In the genomic region with DNA sequence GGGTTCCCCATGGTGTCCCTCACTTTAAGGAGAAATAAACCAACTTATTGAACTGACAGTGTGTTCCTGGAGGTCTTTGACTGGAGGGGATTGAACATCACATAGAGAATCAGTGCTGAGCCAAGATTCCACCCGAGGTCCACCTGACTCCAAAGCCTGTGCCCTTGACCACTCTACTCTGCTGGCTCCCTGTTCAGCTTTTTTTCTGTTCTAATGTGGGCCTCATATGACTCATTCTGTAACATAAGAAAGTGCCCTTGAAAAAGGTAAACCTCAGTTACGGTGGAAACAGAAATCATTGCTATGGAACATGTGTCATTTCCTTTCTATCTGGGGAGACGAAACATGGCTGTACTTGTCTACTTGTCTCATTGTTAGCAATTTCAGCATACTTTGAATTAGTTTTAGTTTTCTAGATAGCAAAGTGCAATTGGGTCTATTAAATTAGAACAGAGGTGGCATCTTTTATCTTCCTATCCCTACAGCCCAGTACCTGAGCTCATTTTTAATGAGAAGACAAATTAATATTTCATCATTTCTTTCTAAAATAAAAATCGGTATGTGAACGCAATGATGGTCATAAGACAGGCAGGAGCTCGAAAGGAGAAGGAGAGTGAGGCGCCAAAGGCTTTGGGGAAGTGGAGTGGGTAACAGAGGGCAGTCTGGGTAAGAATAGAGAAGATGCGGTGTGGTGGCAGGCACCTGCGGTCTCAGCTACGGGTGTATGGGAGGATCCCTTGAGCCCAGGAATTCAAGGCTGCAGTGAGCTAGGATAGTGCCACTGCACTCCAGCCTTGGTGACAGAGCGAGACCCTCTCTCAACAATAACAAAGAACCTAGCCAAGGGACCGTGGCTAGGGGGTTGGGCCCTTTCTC, we compare ENCODE assay signal across 8 cellular contexts. TPM values are rescaled to one million over a fixed set of nuclear protein-coding genes. Genes with fewer than 3 reads are reported as not detected.
DNase-seq lines count a peak whose midpoint lies in the region; ATAC-seq and TF ChIP-seq lines count a peak whose summit lies in the region.

No MANE protein-coding gene starts in this region.

- H3K4me3 ChIP-seq in HUES48 (ENCODE audit: low read depth, low read length): peak overlapping the region; percentile 62
- H3K4me3 ChIP-seq in ascending aorta: peak overlapping the region in 1 of 2 donors; percentile 78

- peak; percentile 85 for DNase-seq in GM13977 (ENCODE audit: low spot score)
- DNase-seq in ascending aorta (ENCODE audit: low spot score in 2 of 2): no peak
- no peak for DNase-seq in natural killer cell
- no peak for DNase-seq in SK-N-DZ (ENCODE audit: low spot score)
- DNase-seq in NCI-H526 treated with DMSO at 0.1 percent for 48 hours (lab: John Stamatoyannopoulos, UW): no peak
- DNase-seq in NCI-H526 (lab: John Stamatoyannopoulos, UW): no peak

- no peaks in the 10 kb centered on the region for H3K36me3 Mint-ChIP-seq in natural killer cell

- H3K27me3 Mint-ChIP-seq in natural killer cell (ENCODE audit: low read depth in 2 of 2): peaks cover 43 to 88% of the 10 kb centered on the region in 2 donors

- H3K9ac ChIP-seq in HUES48 (ENCODE audit: low read depth, low read length): no peak overlapping the region

- H3K9me3 ChIP-seq in HUES48 (ENCODE audit: control insufficient read depth, insufficient read depth, low read length) (no peaks in the 10 kb centered on the region), ascending aorta (no peaks in the 10 kb centered on the region)

- peaks cover 40% of the 10 kb centered on the region for H3K27me3 ChIP-seq in HUES48 (ENCODE audit: control insufficient read depth, insufficient read depth, low read length)
- no peaks in the 10 kb centered on the region for H3K27me3 ChIP-seq in ascending aorta

- no peak overlapping the region for H3K27ac Mint-ChIP-seq in natural killer cell

- no peaks in the 10 kb centered on the region for H3K36me3 ChIP-seq in HUES48 (ENCODE audit: control insufficient read depth, insufficient read depth, low read length)
- no peaks in the 10 kb centered on the region for H3K36me3 ChIP-seq in ascending aorta

- H3K27ac ChIP-seq in HUES48 (ENCODE audit: low read depth, low read length) (no peak overlapping the region), ascending aorta (peak overlapping the region; percentile 94 to 95)

- intact Hi-C loops in ascending aorta (cut with DNase I): loop anchor here (2.0 to 5.0 kb wide), 2 partner anchors 181 to 422 kb away; no protein-coding TSS in a partner anchor
- intact Hi-C loops in natural killer cell (cut with micrococcal nuclease): no loop called here

- TF ChIP-seq CTCF in GM13977 (IDR thresholded peaks at IDR 0.05; ENCODE audit: extremely low read depth, insufficient read depth, missing control alignments) (no peak), ascending aorta (IDR thresholded peaks at IDR 0.05) (no peak), natural killer cell (IDR thresholded peaks at IDR 0.05) (no peak)

- H3K4me1 ChIP-seq in HUES48 (ENCODE audit: control insufficient read depth, insufficient read depth, low read length): peaks cover 14% of the 10 kb centered on the region
- H3K4me1 ChIP-seq in ascending aorta: peaks cover 0 to 4% of the 10 kb centered on the region in 2 donors

- H3K4me1 Mint-ChIP-seq in natural killer cell: peaks cover 0 to 18% of the 10 kb centered on the region in 2 donors

- ATAC-seq in GM21737 (IDR thresholded peaks at IDR 0.05; ENCODE audit: unreplicated experiment) (peak; percentile 59), natural killer cell (no peak)

- in situ Hi-C loops in GM13977 (cut with MboI; ENCODE audit: low pct_unique_long_range_greater_than_20kb, low sequenced_read_pairs, unreplicated experiment): no loop called here

- peak overlapping the region; percentile 85 for H3K4me3 Mint-ChIP-seq in natural killer cell

- no peaks in the 10 kb centered on the region for H3K9me3 Mint-ChIP-seq in natural killer cell

RNA-seq across cellular contexts. Expression of gene GSDME, which starts 1.5 kb away (rescaled TPM):
- 14.9 TPM for total RNA-seq in ascending aorta
- total RNA-seq in natural killer cell: under 1 TPM in 2 of 3 donors, not detected in 1; 0.20 to 0.31 TPM
- polyA plus RNA-seq in SK-N-DZ (2014; cell fraction: cytosol; rRNA removed): 10.7 and 12.8 TPM in 2 replicates
- polyA plus RNA-seq in SK-N-DZ (2014; cell fraction: nucleus; rRNA removed): 29.3 and 42.4 TPM in 2 replicates

Comparison
In these comparisons a context has a peak if more than half of its experiments do, and no peak if none do; other contexts are left out.
1. RNA of gene GSDME, which starts 1.5 kb away (total RNA-seq): 14.9 TPM in ascending aorta (single experiment); 0.20 to 0.31 TPM in natural killer cell; every median in the first group is over 10 times any median in the second.